In the genomic region with DNA sequence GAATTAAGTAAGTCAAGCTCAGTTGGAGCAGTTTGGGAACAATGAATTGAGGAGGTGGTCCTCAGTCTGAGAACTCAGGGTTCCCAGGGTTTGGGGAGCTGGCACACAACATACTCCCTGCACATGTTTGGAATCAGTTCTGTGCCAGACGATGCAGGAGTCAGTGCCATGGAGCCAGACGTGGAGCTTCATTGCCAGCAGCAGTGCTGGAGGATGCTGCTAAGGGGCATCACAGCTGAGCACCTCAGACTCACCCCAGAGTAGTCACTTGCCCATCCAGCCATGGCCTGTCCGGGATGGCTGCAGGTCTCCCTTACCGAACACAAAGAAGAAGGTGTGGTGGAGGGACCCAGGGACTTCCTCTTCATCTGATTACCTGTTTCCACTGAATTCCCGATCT, we compare ENCODE assay signal across 23 cellular contexts. TPM values are rescaled to one million over a fixed set of nuclear protein-coding genes. Genes with fewer than 3 reads are reported as not detected.
DNase-seq lines count a peak whose midpoint lies in the region; ATAC-seq and TF ChIP-seq lines count a peak whose summit lies in the region.
"Had no signal": no experiment of that assay in that cellular context is flagged by ENCODE, and none has a peak within 500 bp of the region (broad histone marks: within the 10 kb centered on the region; RNA-seq: fewer than 3 reads in every experiment).

No MANE protein-coding gene starts in this region.

- peaks cover 68% of the 10 kb centered on the region for H3K36me3 Mint-ChIP-seq in activated CD8-positive, alpha-beta T cell treated with anti-CD3 and anti-CD28 coated beads for 36 hours (ENCODE audit: low read depth)
- H3K36me3 Mint-ChIP-seq in effector memory CD8-positive, alpha-beta T cell (ENCODE audit: insufficient read depth), result peaks cover 58% of the 10 kb centered on the region
- H3K36me3 Mint-ChIP-seq: WTC11 had no signal

- in situ Hi-C loops in GM13977 (cut with MboI; ENCODE audit: low pct_unique_long_range_greater_than_20kb, low sequenced_read_pairs, unreplicated experiment), result no loop called here

- no peak for DNase-seq in Right ventricle myocardium inferior (ENCODE audit: missing footprints)
- DNase-seq in left ventricle myocardium superior, result no peak
- no peak for DNase-seq in activated CD8-positive, alpha-beta T cell treated with anti-CD3 and anti-CD28 coated beads for 36 hours
- no peak for DNase-seq in effector memory CD8-positive, alpha-beta T cell
- DNase-seq in stimulated activated naive CD8-positive, alpha-beta T cell treated with anti-CD3 and anti-CD28 coated beads, Interleukin-15, amount 100 ng/mL, for 72 hours, result peak in 1 of 2 donors; percentile 16
- DNase-seq in GM13977 (ENCODE audit: low spot score), result no peak
- no peak for DNase-seq in NCI-H1417 (lab: John Stamatoyannopoulos, UW)
- DNase-seq in NCI-H1092 treated with DMSO at 0.1 percent for 48 hours (lab: John Stamatoyannopoulos, UW), result no peak
- DNase-seq: body of pancreas; DMS53; GF-D8; KG1; kidney; lower lobe of right lung; NCI-H187 treated with DMSO at 0.1 percent for 48 hours; NCI-H526 treated with DMSO at 0.1 percent for 48 hours; stimulated activated CD4-positive, alpha-beta T cell treated with anti-CD3 and anti-CD28 coated beads, Interleukin-2, amount 100 ng/mL, for 24 hours; stimulated activated naive CD4-positive, alpha-beta T cell treated with Interleukin-2 at 50 U/mL for 16 hours; T-helper 9 cell had no signal

- intact Hi-C loops in Right ventricle myocardium inferior (cut with DNase I) (no loop called here), left ventricle myocardium superior (cut with micrococcal nuclease) (no loop called here)
- intact Hi-C loops in activated CD8-positive, alpha-beta T cell treated with anti-CD3 and anti-CD28 coated beads for 36 hours (cut with micrococcal nuclease), result no loop called here

- H3K4me1 Mint-ChIP-seq in activated CD8-positive, alpha-beta T cell treated with anti-CD3 and anti-CD28 coated beads for 36 hours (ENCODE audit: low read depth), result peaks cover 97% of the 10 kb centered on the region
- peaks cover 87 to 97% of the 10 kb centered on the region in 2 donors for H3K4me1 Mint-ChIP-seq in effector memory CD8-positive, alpha-beta T cell (ENCODE audit: low read depth in 2 of 2)
- peaks cover 99% of the 10 kb centered on the region for H3K4me1 Mint-ChIP-seq in stimulated activated naive CD8-positive, alpha-beta T cell treated with anti-CD3 and anti-CD28 coated beads, Interleukin-15, amount 100 ng/mL, for 72 hours
- H3K4me1 Mint-ChIP-seq: WTC11 had no signal

- H3K9me3 Mint-ChIP-seq in activated CD8-positive, alpha-beta T cell treated with anti-CD3 and anti-CD28 coated beads for 36 hours, result peaks cover 2% of the 10 kb centered on the region
- no peaks in the 10 kb centered on the region for H3K9me3 Mint-ChIP-seq in effector memory CD8-positive, alpha-beta T cell
- peaks cover 5% of the 10 kb centered on the region in 2 donors for H3K9me3 Mint-ChIP-seq in stimulated activated naive CD8-positive, alpha-beta T cell treated with anti-CD3 and anti-CD28 coated beads, Interleukin-15, amount 100 ng/mL, for 72 hours
- H3K9me3 Mint-ChIP-seq: WTC11 had no signal

- H3K4me3 Mint-ChIP-seq in activated CD8-positive, alpha-beta T cell treated with anti-CD3 and anti-CD28 coated beads for 36 hours, result peak overlapping the region; percentile 42
- peak overlapping the region; percentile 82 to 98 for H3K4me3 Mint-ChIP-seq in effector memory CD8-positive, alpha-beta T cell
- H3K4me3 Mint-ChIP-seq in stimulated activated naive CD8-positive, alpha-beta T cell treated with anti-CD3 and anti-CD28 coated beads, Interleukin-15, amount 100 ng/mL, for 72 hours, result peak overlapping the region; percentile 94 to 98
- H3K4me3 Mint-ChIP-seq: WTC11 had no signal

- CTCF ChIA-PET in activated CD8-positive, alpha-beta T cell treated with anti-CD3 and anti-CD28 coated beads for 36 hours (lab: Charles Lee), result interaction anchor here (0.8 to 2.8 kb wide), 5 partner anchors 8 to 107 kb away, joined by 3 to 8 read pairs (median 7); a partner anchor contains a TSS

- H3K27ac Mint-ChIP-seq in activated CD8-positive, alpha-beta T cell treated with anti-CD3 and anti-CD28 coated beads for 36 hours, result peak overlapping the region; percentile 94
- H3K27ac Mint-ChIP-seq in effector memory CD8-positive, alpha-beta T cell, result peak overlapping the region; percentile 85 to 92
- H3K27ac Mint-ChIP-seq in stimulated activated naive CD8-positive, alpha-beta T cell treated with anti-CD3 and anti-CD28 coated beads, Interleukin-15, amount 100 ng/mL, for 72 hours, result peak overlapping the region in 1 of 2 donors; percentile 83
- H3K27ac Mint-ChIP-seq: WTC11 had no signal

- H3K27me3 Mint-ChIP-seq in activated CD8-positive, alpha-beta T cell treated with anti-CD3 and anti-CD28 coated beads for 36 hours, result no peaks in the 10 kb centered on the region
- no peaks in the 10 kb centered on the region for H3K27me3 Mint-ChIP-seq in effector memory CD8-positive, alpha-beta T cell
- no peaks in the 10 kb centered on the region for H3K27me3 Mint-ChIP-seq in stimulated activated naive CD8-positive, alpha-beta T cell treated with anti-CD3 and anti-CD28 coated beads, Interleukin-15, amount 100 ng/mL, for 72 hours

- peak; percentile 25 for ATAC-seq in Right ventricle myocardium inferior
- no peak for ATAC-seq in left ventricle myocardium superior
- ATAC-seq in activated CD8-positive, alpha-beta T cell treated with anti-CD3 and anti-CD28 coated beads for 36 hours, result no peak
- ATAC-seq in effector memory CD8-positive, alpha-beta T cell (replicated peaks), result no peak
- no peak for ATAC-seq in stimulated activated naive CD8-positive, alpha-beta T cell treated with anti-CD3 and anti-CD28 coated beads, Interleukin-15, amount 100 ng/mL, for 72 hours
- ATAC-seq: body of pancreas, lower lobe of right lung, WTC11 had no signal

- TF ChIP-seq CTCF in activated CD8-positive, alpha-beta T cell treated with anti-CD3 and anti-CD28 coated beads for 36 hours (IDR thresholded peaks at IDR 0.05), result no peak
- TF ChIP-seq CTCF in GM13977 (IDR thresholded peaks at IDR 0.05; ENCODE audit: extremely low read depth, insufficient read depth, missing control alignments), result no peak

- POLR2A ChIA-PET in activated CD8-positive, alpha-beta T cell treated with anti-CD3 and anti-CD28 coated beads for 36 hours (lab: Charles Lee), result interaction anchor here (0.6 to 2.3 kb wide), 11 partner anchors 8 to 294 kb away, joined by 3 to 7 read pairs (median 4); a partner anchor contains a TSS

RNA-seq across cellular contexts. Expression of a gene that starts 7.9 kb away (rescaled TPM):
- total RNA-seq in Right ventricle myocardium inferior (9.0 TPM), left ventricle myocardium superior (9.8 TPM)
- total RNA-seq in activated CD8-positive, alpha-beta T cell treated with anti-CD3 and anti-CD28 coated beads for 36 hours, result 10 to 100 TPM; 37.6 to 40.7 TPM
- total RNA-seq: HT-29, RPMI7951 had no signal

RNA-seq across cellular contexts. Expression of a gene that starts 28.7 kb away (rescaled TPM):
- total RNA-seq in Right ventricle myocardium inferior (5.8 TPM), left ventricle myocardium superior (6.7 TPM)
- 1 to 10 TPM; 8.7 to 9.3 TPM for total RNA-seq in activated CD8-positive, alpha-beta T cell treated with anti-CD3 and anti-CD28 coated beads for 36 hours
- total RNA-seq: HT-29, RPMI7951, WTC11 had no signal

RNA-seq across cellular contexts. Expression of a gene that starts 55.1 kb away (rescaled TPM):
- 43.1 TPM for total RNA-seq in Right ventricle myocardium inferior
- 45.2 TPM for total RNA-seq in left ventricle myocardium superior
- total RNA-seq in activated CD8-positive, alpha-beta T cell treated with anti-CD3 and anti-CD28 coated beads for 36 hours, result not detected
- total RNA-seq: pulmonary artery endothelial cell, RPMI7951 had no signal

RNA-seq across cellular contexts. Expression of a gene that starts 55.5 kb away (rescaled TPM):
- 31.1 TPM for total RNA-seq in Right ventricle myocardium inferior
- 30.1 TPM for total RNA-seq in left ventricle myocardium superior
- not detected for total RNA-seq in activated CD8-positive, alpha-beta T cell treated with anti-CD3 and anti-CD28 coated beads for 36 hours
- total RNA-seq: pulmonary artery endothelial cell, RPMI7951 had no signal

RNA-seq across cellular contexts. Expression of a gene that starts 59.6 kb away (rescaled TPM):
- total RNA-seq in Right ventricle myocardium inferior (6.2 TPM), left ventricle myocardium superior (6.9 TPM)
- total RNA-seq in activated CD8-positive, alpha-beta T cell treated with anti-CD3 and anti-CD28 coated beads for 36 hours, result 10 to 100 TPM; 42.2 to 42.7 TPM
- total RNA-seq: HT-29 had no signal

Comparison
In these comparisons a context has a peak if more than half of its experiments do, and no peak if none do; other contexts are left out.
1. H3K4me3 Mint-ChIP-seq: peak in every context shown above with its lines; median percentile 96 in stimulated activated naive CD8-positive, alpha-beta T cell treated with anti-CD3 and anti-CD28 coated beads, Interleukin-15, amount 100 ng/mL, for 72 hours; 90 in effector memory CD8-positive, alpha-beta T cell; 42 in activated CD8-positive, alpha-beta T cell treated with anti-CD3 and anti-CD28 coated beads for 36 hours.
2. RNA of a gene that starts 55.1 kb away (total RNA-seq): 45.2 TPM in left ventricle myocardium superior (single experiment) and 43.1 TPM in Right ventricle myocardium inferior (single experiment); not detected in activated CD8-positive, alpha-beta T cell treated with anti-CD3 and anti-CD28 coated beads for 36 hours; every median in the first group is over 10 times any median in the second.